8 cellular contexts compared by ENCODE assay signal in genomic region chr5:96963267-96963666, GRCh38. TPM values are rescaled to one million over a fixed set of nuclear protein-coding genes. Genes with fewer than 3 reads are reported as not detected.
DNase-seq lines count a peak whose midpoint lies in the region; ATAC-seq, FAIRE-seq and TF ChIP-seq lines count a peak whose summit lies in the region.

No MANE protein-coding gene starts in this region.

- peaks cover 50% of the 10 kb centered on the region for H3K4me1 Mint-ChIP-seq in central memory CD8-positive, alpha-beta T cell

- H3K27me3 Mint-ChIP-seq in central memory CD8-positive, alpha-beta T cell = no peaks in the 10 kb centered on the region

- ATAC-seq in central memory CD8-positive, alpha-beta T cell (replicated peaks; ENCODE audit: extremely low read depth, poor library complexity, severe bottlenecking) = no peak
- ATAC-seq in mucosa of descending colon = peak; percentile 82
- ATAC-seq in GM19023 (IDR thresholded peaks at IDR 0.05; ENCODE audit: unreplicated experiment) = no peak

- H3K36me3 ChIP-seq in mucosa of descending colon (ENCODE audit: low read depth) = no peaks in the 10 kb centered on the region

- peak overlapping the region; percentile 64 for H3K4me3 Mint-ChIP-seq in central memory CD8-positive, alpha-beta T cell

- TF ChIP-seq CTCF in GM12865 (IDR thresholded peaks at IDR 0.05; ENCODE audit: insufficient read depth, low read depth, low read length, missing control alignments) (no peak), mucosa of descending colon (IDR thresholded peaks at IDR 0.05) (no peak)

- no peaks in the 10 kb centered on the region for H3K9me3 Mint-ChIP-seq in central memory CD8-positive, alpha-beta T cell

- DNase-seq in GM12865 (ENCODE audit: low read depth) = peak; percentile 56
- peak; percentile 13 for DNase-seq in H54 (ENCODE audit: insufficient read length, low spot score)
- DNase-seq in NCI-H446 treated with DMSO at 0.1 percent for 48 hours (lab: John Stamatoyannopoulos, UW) = peak; percentile 96
- no peak for DNase-seq in central memory CD8-positive, alpha-beta T cell (ENCODE audit: low spot score in 2 of 2)
- peak in 1 of 3 donors; percentile 55 for DNase-seq in mucosa of descending colon
- DNase-seq in mucosa of gallbladder (ENCODE audit: low spot score) = no peak
- no peak for DNase-seq in GM19238 (ENCODE audit: insufficient read length, low spot score)

- intact Hi-C loops in mucosa of descending colon (cut with DNase I, micrococcal nuclease) = no loop called here

- H3K4me3 ChIP-seq in GM12865 (ENCODE audit: low read depth, low read length) (no peak overlapping the region), mucosa of descending colon (no peak overlapping the region)

- TF ChIP-seq POLR2A in H54 (IDR thresholded peaks at IDR 0.05; ENCODE audit: low read depth, low read length) = no peak

- peak; percentile 96 for FAIRE-seq in H54 (lab: Jason Lieb, UNC)

- no peaks in the 10 kb centered on the region for H3K9me3 ChIP-seq in mucosa of descending colon

- no peaks in the 10 kb centered on the region for H3K4me1 ChIP-seq in mucosa of descending colon (ENCODE audit: low read depth)

- no peak overlapping the region for H3K27ac Mint-ChIP-seq in central memory CD8-positive, alpha-beta T cell (ENCODE audit: low read depth)

- H3K36me3 Mint-ChIP-seq in central memory CD8-positive, alpha-beta T cell (ENCODE audit: insufficient read depth) = peaks cover 5% of the 10 kb centered on the region

RNA-seq across cellular contexts. Expression of gene LNPEP, which starts 27.4 kb away (rescaled TPM):
- 10 to 100 TPM; 32.3 to 54.7 (median 38.2) TPM for total RNA-seq in mucosa of descending colon
- total RNA-seq in mucosa of gallbladder = 37.1 TPM

Comparison
In these comparisons a context has a peak if more than half of its experiments do, and no peak if none do; other contexts are left out.
1. DNase-seq: peak in GM12865 (single experiment), H54 (single experiment) and NCI-H446 treated with DMSO at 0.1 percent for 48 hours (single experiment); none in central memory CD8-positive, alpha-beta T cell (0 of 2), mucosa of gallbladder (single experiment) and GM19238 (single experiment).